ENCODE assay signal across 17 cellular contexts in the genomic region with DNA sequence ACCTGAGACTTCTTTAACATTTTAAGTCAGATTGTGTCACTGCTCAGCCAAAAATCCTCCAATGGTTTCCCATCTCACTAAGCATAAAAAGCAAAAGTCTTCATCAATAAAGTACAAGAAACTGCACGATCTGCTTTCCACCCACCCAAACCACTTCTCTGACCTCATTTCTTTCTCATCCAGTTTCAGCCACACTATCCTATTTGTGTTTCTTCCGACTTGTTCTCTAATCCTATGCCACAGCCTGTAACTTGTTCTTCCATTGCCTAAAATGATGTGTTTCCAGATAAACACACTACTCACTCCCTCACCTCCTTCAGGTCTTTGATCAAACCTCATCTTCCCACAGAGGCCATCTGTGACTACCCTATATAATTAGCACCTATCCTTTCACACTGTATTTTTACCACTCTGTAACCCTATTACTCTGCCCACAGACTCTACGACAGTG. TPM values are rescaled to one million over a fixed set of nuclear protein-coding genes. Genes with fewer than 3 reads are reported as not detected.
DNase-seq lines count a peak whose midpoint lies in the region; ATAC-seq lines count a peak whose summit lies in the region.
"Had no signal": no experiment of that assay in that cellular context is flagged by ENCODE, and none has a peak within 500 bp of the region (broad histone marks: within the 10 kb centered on the region; RNA-seq: fewer than 3 reads in every experiment).

No MANE protein-coding gene starts in this region.

- intact Hi-C loops in activated CD4-positive, alpha-beta T cell treated with anti-CD3 and anti-CD28 coated beads, Interleukin-2, amount 10 ng/mL, durations not matched to agents 24 days and 14 days (cut with micrococcal nuclease) = loop anchor here (5.0 kb wide), 1 partner anchor 119 kb away; no protein-coding TSS in a partner anchor

- peaks cover 9% of the 10 kb centered on the region for H3K9me3 Mint-ChIP-seq in activated CD4-positive, alpha-beta T cell treated with anti-CD3 and anti-CD28 coated beads, Interleukin-2, amount 10 ng/mL, durations not matched to agents 24 days and 14 days
- H3K9me3 Mint-ChIP-seq in activated naive CD8-positive, alpha-beta T cell treated with anti-CD3 and anti-CD28 coated beads, Interleukin-2, amount 50 U/mL, for 24 hours = peaks cover 24% of the 10 kb centered on the region
- peaks cover 5 to 6% of the 10 kb centered on the region in 2 donors for H3K9me3 Mint-ChIP-seq in effector memory CD8-positive, alpha-beta T cell

- peak; percentile 88 for ATAC-seq in activated naive CD8-positive, alpha-beta T cell treated with anti-CD3 and anti-CD28 coated beads, Interleukin-2, amount 50 U/mL, for 24 hours
- peak; percentile 81 for ATAC-seq in stimulated activated naive CD8-positive, alpha-beta T cell treated with anti-CD3 and anti-CD28 coated beads, Interleukin-15, Interleukin-2, amounts not matched to agents 100 U/mL and 50 U/mL, for 24 hours
- ATAC-seq in GM21390 (IDR thresholded peaks at IDR 0.05; ENCODE audit: unreplicated experiment) = no peak
- ATAC-seq in effector memory CD8-positive, alpha-beta T cell (replicated peaks) = no peak
- ATAC-seq: A549, HepG2 had no signal

- peaks cover 12% of the 10 kb centered on the region for H3K4me1 Mint-ChIP-seq in activated CD4-positive, alpha-beta T cell treated with anti-CD3 and anti-CD28 coated beads, Interleukin-2, amount 10 ng/mL, durations not matched to agents 24 days and 14 days
- peaks cover 11% of the 10 kb centered on the region for H3K4me1 Mint-ChIP-seq in activated naive CD8-positive, alpha-beta T cell treated with anti-CD3 and anti-CD28 coated beads, Interleukin-2, amount 50 U/mL, for 24 hours
- no peaks in the 10 kb centered on the region for H3K4me1 Mint-ChIP-seq in effector memory CD8-positive, alpha-beta T cell (ENCODE audit: low read depth in 2 of 2)
- H3K4me1 Mint-ChIP-seq: CD4-positive, alpha-beta memory T cell had no signal

- H3K4me3 Mint-ChIP-seq in activated CD4-positive, alpha-beta T cell treated with anti-CD3 and anti-CD28 coated beads, Interleukin-2, amount 10 ng/mL, durations not matched to agents 24 days and 14 days = no peak overlapping the region
- H3K4me3 Mint-ChIP-seq in activated naive CD8-positive, alpha-beta T cell treated with anti-CD3 and anti-CD28 coated beads, Interleukin-2, amount 50 U/mL, for 24 hours = no peak overlapping the region
- no peak overlapping the region for H3K4me3 Mint-ChIP-seq in effector memory CD8-positive, alpha-beta T cell
- H3K4me3 Mint-ChIP-seq: CD4-positive, alpha-beta memory T cell had no signal

- peak; percentile 12 for DNase-seq in activated CD4-positive, alpha-beta T cell treated with anti-CD3 and anti-CD28 coated beads for 48 hours
- DNase-seq in activated CD4-positive, alpha-beta T cell treated with anti-CD3 and anti-CD28 coated beads, Interleukin-2, amount 10 ng/mL, durations not matched to agents 24 days and 14 days = no peak
- DNase-seq in NCI-H146 treated with DMSO at 0.1 percent for 48 hours (lab: John Stamatoyannopoulos, UW; ENCODE audit: unreplicated experiment) = peak; percentile 34
- DNase-seq in activated naive CD8-positive, alpha-beta T cell treated with anti-CD3 and anti-CD28 coated beads, Interleukin-2, amount 50 U/mL, for 24 hours = no peak
- no peak for DNase-seq in stimulated activated naive CD8-positive, alpha-beta T cell treated with anti-CD3 and anti-CD28 coated beads, Interleukin-15, Interleukin-2, amounts not matched to agents 100 U/mL and 50 U/mL, for 24 hours
- no peak for DNase-seq in effector memory CD8-positive, alpha-beta T cell
- DNase-seq in COR-L47 (lab: John Stamatoyannopoulos, UW) = no peak
- DNase-seq: CD4-positive, alpha-beta memory T cell; DMS79; NCI-H1417; NCI-H1930; NCI-H446; OCI-M1; SHP77 had no signal

- no peak overlapping the region for H3K27ac Mint-ChIP-seq in activated CD4-positive, alpha-beta T cell treated with anti-CD3 and anti-CD28 coated beads, Interleukin-2, amount 10 ng/mL, durations not matched to agents 24 days and 14 days
- H3K27ac Mint-ChIP-seq in activated naive CD8-positive, alpha-beta T cell treated with anti-CD3 and anti-CD28 coated beads, Interleukin-2, amount 50 U/mL, for 24 hours = no peak overlapping the region
- no peak overlapping the region for H3K27ac Mint-ChIP-seq in effector memory CD8-positive, alpha-beta T cell
- H3K27ac Mint-ChIP-seq: CD4-positive, alpha-beta memory T cell had no signal

- peaks cover 4% of the 10 kb centered on the region for H3K36me3 Mint-ChIP-seq in activated CD4-positive, alpha-beta T cell treated with anti-CD3 and anti-CD28 coated beads, Interleukin-2, amount 10 ng/mL, durations not matched to agents 24 days and 14 days (ENCODE audit: low read depth)
- peaks cover 36% of the 10 kb centered on the region for H3K36me3 Mint-ChIP-seq in activated naive CD8-positive, alpha-beta T cell treated with anti-CD3 and anti-CD28 coated beads, Interleukin-2, amount 50 U/mL, for 24 hours (ENCODE audit: low read depth)
- no peaks in the 10 kb centered on the region for H3K36me3 Mint-ChIP-seq in effector memory CD8-positive, alpha-beta T cell (ENCODE audit: insufficient read depth)

- H3K27me3 Mint-ChIP-seq in activated CD4-positive, alpha-beta T cell treated with anti-CD3 and anti-CD28 coated beads, Interleukin-2, amount 10 ng/mL, durations not matched to agents 24 days and 14 days = peaks cover 9% of the 10 kb centered on the region
- H3K27me3 Mint-ChIP-seq in activated naive CD8-positive, alpha-beta T cell treated with anti-CD3 and anti-CD28 coated beads, Interleukin-2, amount 50 U/mL, for 24 hours = no peaks in the 10 kb centered on the region
- H3K27me3 Mint-ChIP-seq in effector memory CD8-positive, alpha-beta T cell = no peaks in the 10 kb centered on the region
- H3K27me3 Mint-ChIP-seq: CD4-positive, alpha-beta memory T cell had no signal

RNA-seq across cellular contexts. Expression of a gene that starts 28.4 kb away (rescaled TPM):
- total RNA-seq in activated CD4-positive, alpha-beta T cell treated with anti-CD3 and anti-CD28 coated beads, Interleukin-2, amount 10 ng/mL, durations not matched to agents 24 days and 14 days = 5.7 and 7.1 TPM in 2 replicates

Comparison
In these comparisons a context has a peak if more than half of its experiments do, and no peak if none do; other contexts are left out.
1. DNase-seq: peak in activated CD4-positive, alpha-beta T cell treated with anti-CD3 and anti-CD28 coated beads for 48 hours (single experiment) and NCI-H146 treated with DMSO at 0.1 percent for 48 hours (single experiment); none in activated CD4-positive, alpha-beta T cell treated with anti-CD3 and anti-CD28 coated beads, Interleukin-2, amount 10 ng/mL, durations not matched to agents 24 days and 14 days (single experiment), activated naive CD8-positive, alpha-beta T cell treated with anti-CD3 and anti-CD28 coated beads, Interleukin-2, amount 50 U/mL, for 24 hours (single experiment), stimulated activated naive CD8-positive, alpha-beta T cell treated with anti-CD3 and anti-CD28 coated beads, Interleukin-15, Interleukin-2, amounts not matched to agents 100 U/mL and 50 U/mL, for 24 hours (single experiment), effector memory CD8-positive, alpha-beta T cell (0 of 3) and COR-L47 (single experiment).
2. ATAC-seq: peak in activated naive CD8-positive, alpha-beta T cell treated with anti-CD3 and anti-CD28 coated beads, Interleukin-2, amount 50 U/mL, for 24 hours (single experiment) and stimulated activated naive CD8-positive, alpha-beta T cell treated with anti-CD3 and anti-CD28 coated beads, Interleukin-15, Interleukin-2, amounts not matched to agents 100 U/mL and 50 U/mL, for 24 hours (single experiment); none in GM21390 (single experiment) and effector memory CD8-positive, alpha-beta T cell (single experiment).